24 cellular contexts compared by ENCODE assay signal in the genomic region with DNA sequence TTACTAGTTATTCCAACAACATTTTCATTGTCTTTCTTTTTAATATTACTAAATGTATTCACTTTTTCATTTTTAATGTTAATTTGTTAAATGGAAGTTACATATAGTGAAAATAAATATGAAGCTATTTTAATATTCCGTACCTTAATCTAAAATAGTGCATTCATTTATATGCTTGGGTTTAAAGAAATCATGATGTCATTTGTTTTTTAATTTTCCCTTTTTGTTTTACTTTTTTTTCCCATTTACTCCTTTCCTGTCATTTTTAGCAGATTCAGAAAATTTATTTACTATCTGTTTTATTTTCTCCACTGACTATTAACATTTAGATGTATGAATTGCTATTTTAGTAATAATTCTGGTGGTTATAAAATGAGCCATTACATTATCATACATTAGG.
"Had no signal": no experiment of that assay in that cellular context is flagged by ENCODE, and none has a peak within 500 bp of the region (broad histone marks: within the 10 kb centered on the region; RNA-seq: fewer than 3 reads in every experiment).

No MANE protein-coding gene starts in this region.

- H3K27me3 ChIP-seq: esophagus muscularis mucosa, foreskin keratinocyte, heart right ventricle, right atrium auricular region, sigmoid colon, spleen, transverse colon, vagina had no signal

- H3K9me3 ChIP-seq: esophagus muscularis mucosa, lower lobe of right lung, prostate gland, right atrium auricular region, sigmoid colon, thoracic aorta, vagina had no signal

- H3K36me3 ChIP-seq: esophagus muscularis mucosa, heart right ventricle, lower lobe of right lung, prostate gland, right atrium auricular region, sigmoid colon, spleen, thoracic aorta, transverse colon, vagina had no signal

- ATAC-seq: foreskin keratinocyte; heart right ventricle; left ventricle myocardium superior; lower lobe of right lung; naive thymus-derived CD8-positive, alpha-beta T cell; stimulated activated memory B cell treated with anti-CD40 and anti-IgM and Interleukin-4, amounts not matched to agents 10 μg/mL and 1 μg/mL and 100 μg/mL, for 72 hours had no signal

- H3K4me1 ChIP-seq: esophagus muscularis mucosa, foreskin keratinocyte, heart right ventricle, lower lobe of right lung, prostate gland, right atrium auricular region, sigmoid colon, spleen, transverse colon, vagina had no signal

- H3K4me3 ChIP-seq: coronary artery, esophagus muscularis mucosa, heart right ventricle, lower lobe of right lung, prostate gland, right atrium auricular region, sigmoid colon, spleen, thoracic aorta, transverse colon, vagina had no signal

- DNase-seq: dermis blood vessel endothelial cell; effector memory CD4-positive, alpha-beta T cell; foreskin keratinocyte; glutamatergic neuron; heart right ventricle; hippocampal formation; islet precursor cell; left ventricle myocardium superior; lower lobe of right lung; naive thymus-derived CD8-positive, alpha-beta T cell; nephron progenitor cell; nucleus accumbens; sigmoid colon; spleen; stimulated activated CD4-positive, alpha-beta T cell treated with anti-CD3 and anti-CD28 coated beads, Interleukin-4, amount 100 ng/mL, for 4 hours; transverse colon had no signal

- H3K27ac ChIP-seq: coronary artery, esophagus muscularis mucosa, foreskin keratinocyte, heart right ventricle, lower lobe of right lung, prostate gland, right atrium auricular region, sigmoid colon, spleen, thoracic aorta, transverse colon, vagina had no signal

- FAIRE-seq: endothelial cell of umbilical vein had no signal
